Comparison of ENCODE assay signal across 23 cellular contexts in the genomic region with DNA sequence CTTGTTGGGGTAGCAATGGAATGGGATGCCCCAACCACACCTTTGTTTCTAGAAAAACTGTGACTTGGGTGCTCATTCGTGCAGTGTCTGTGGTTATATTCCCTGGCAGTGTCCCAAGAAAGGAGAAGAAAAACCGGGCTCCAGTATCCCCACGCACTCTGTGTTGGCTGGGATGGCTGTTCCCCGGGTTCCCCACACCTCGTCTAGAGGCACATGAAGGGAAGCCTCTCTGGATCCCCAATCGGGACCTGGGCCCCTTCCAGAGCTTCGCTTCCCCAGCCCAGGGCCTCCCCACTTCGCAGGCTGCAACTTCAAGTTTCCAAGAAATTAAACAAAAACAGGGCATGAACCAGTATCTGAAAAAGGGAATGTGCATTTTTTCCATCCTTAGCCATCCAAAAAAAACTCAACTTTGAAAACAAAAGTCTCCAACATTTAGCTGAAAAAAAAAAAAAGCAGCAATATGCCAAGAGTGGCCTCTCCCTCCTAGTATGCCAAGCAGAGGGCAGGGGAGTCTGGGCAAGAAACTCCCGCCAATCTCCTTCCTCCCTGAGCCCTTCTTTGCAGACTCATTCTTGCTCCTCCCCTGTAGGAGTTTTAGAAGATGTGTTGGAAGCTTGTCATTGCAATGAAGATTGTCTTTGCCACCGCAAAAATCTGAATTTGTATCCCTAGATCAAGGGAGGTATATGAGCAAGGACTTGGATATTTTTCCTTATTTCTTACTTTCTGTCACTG. TPM values are rescaled to one million over a fixed set of nuclear protein-coding genes. Genes with fewer than 3 reads are reported as not detected.
DNase-seq lines count a peak whose midpoint lies in the region; ATAC-seq and TF ChIP-seq lines count a peak whose summit lies in the region.
"Had no signal": no experiment of that assay in that cellular context is flagged by ENCODE, and none has a peak within 500 bp of the region (broad histone marks: within the 10 kb centered on the region; RNA-seq: fewer than 3 reads in every experiment).

No MANE protein-coding gene starts in this region.

- H3K4me3 Mint-ChIP-seq in chondrocyte (ENCODE audit: unreplicated experiment), result no peak overlapping the region
- H3K4me3 Mint-ChIP-seq: memory B cell had no signal

- no peak for TF ChIP-seq EP300 in ovary (IDR thresholded peaks at IDR 0.05)
- no peak for TF ChIP-seq EP300 in suprapubic skin (IDR thresholded peaks at IDR 0.05)

- TF ChIP-seq POLR2A in ovary (IDR thresholded peaks at IDR 0.05) (no peak), suprapubic skin (IDR thresholded peaks at IDR 0.05) (no peak)

- peaks cover 0 to 45% of the 10 kb centered on the region in 2 donors for H3K4me1 ChIP-seq in right atrium auricular region
- H3K4me1 ChIP-seq in ovary (ENCODE audit: insufficient read depth), result peaks cover 26% of the 10 kb centered on the region
- H3K4me1 ChIP-seq in suprapubic skin, result peaks cover 52% of the 10 kb centered on the region

- no peaks in the 10 kb centered on the region for H3K27me3 Mint-ChIP-seq in chondrocyte (ENCODE audit: low read depth)

- H3K9me3 ChIP-seq in right atrium auricular region, result no peaks in the 10 kb centered on the region
- no peaks in the 10 kb centered on the region for H3K9me3 ChIP-seq in ovary
- H3K9me3 ChIP-seq in suprapubic skin, result no peaks in the 10 kb centered on the region
- H3K9me3 ChIP-seq: HAP-1, right lobe of liver had no signal

- no peak overlapping the region for H3K4me3 ChIP-seq in right atrium auricular region
- H3K4me3 ChIP-seq in ovary, result no peak overlapping the region
- no peak overlapping the region for H3K4me3 ChIP-seq in suprapubic skin
- H3K4me3 ChIP-seq: HAP-1, heart left ventricle, neural progenitor cell, right lobe of liver, SK-N-MC had no signal

- DNase-seq in right atrium auricular region (ENCODE audit: low spot score) (no peak), left ventricle myocardium superior (no peak), chondrocyte (ENCODE audit: low spot score) (no peak), ovary (peak; percentile 44 to 66 (median 58)), NK-92 (lab: John Stamatoyannopoulos, UW; ENCODE audit: unreplicated experiment) (no peak), OCI-M1 (lab: John Stamatoyannopoulos, UW) (no peak), suprapubic skin (ENCODE audit: low spot score in 2 of 2) (no peak)
- DNase-seq: activated CD4-positive, alpha-beta T cell treated with anti-CD3 and anti-CD28 coated beads for 48 hours; activated gamma-delta T cell; CD4-positive, CD25-positive, alpha-beta regulatory T cell; heart left ventricle; NCI-H1092 treated with DMSO at 0.1 percent for 48 hours; NCI-H2107; NCI-H69; right lobe of liver; stimulated activated CD4-positive, alpha-beta T cell treated with anti-CD3 and anti-CD28 coated beads, Interleukin-2, amount 100 ng/mL, for 48 hours had no signal

- ATAC-seq in left ventricle myocardium superior, result no peak
- no peak for ATAC-seq in GM21423 (IDR thresholded peaks at IDR 0.05; ENCODE audit: unreplicated experiment)
- ATAC-seq: heart left ventricle, right lobe of liver had no signal

- intact Hi-C loops in left ventricle myocardium superior (cut with micrococcal nuclease), result no loop called here
- intact Hi-C loops in ovary (cut with DNase I), result loop anchor here in 2 of 4 donors (10.0 kb wide), 1 partner anchor 221 kb away; no protein-coding TSS in a partner anchor

- no peaks in the 10 kb centered on the region for H3K9me3 Mint-ChIP-seq in chondrocyte (ENCODE audit: low read depth)
- H3K9me3 Mint-ChIP-seq: memory B cell had no signal

- WGBS in ovary, 3 donors, result 12 to 25% (median 21%) methylated on average over 10 of the region's 10 CpGs
- WGBS in suprapubic skin, result 45% methylated on average over 10 of the region's 10 CpGs

- H3K27ac Mint-ChIP-seq in chondrocyte (ENCODE audit: unreplicated experiment), result peak overlapping the region; percentile 94
- H3K27ac Mint-ChIP-seq: CD4-positive, CD25-positive, alpha-beta regulatory T cell; memory B cell; neural progenitor cell had no signal

- H3K36me3 Mint-ChIP-seq in chondrocyte (ENCODE audit: low read depth), result peaks cover 6% of the 10 kb centered on the region
- H3K36me3 Mint-ChIP-seq: CD4-positive, CD25-positive, alpha-beta regulatory T cell; memory B cell; neural progenitor cell had no signal

- H3K36me3 ChIP-seq in right atrium auricular region (no peaks in the 10 kb centered on the region), ovary (no peaks in the 10 kb centered on the region), suprapubic skin (no peaks in the 10 kb centered on the region)
- H3K36me3 ChIP-seq: heart left ventricle, neural progenitor cell, right lobe of liver had no signal

- peaks cover 68% of the 10 kb centered on the region for H3K4me1 Mint-ChIP-seq in chondrocyte (ENCODE audit: low read depth)
- H3K4me1 Mint-ChIP-seq: CD4-positive, CD25-positive, alpha-beta regulatory T cell had no signal

- H3K27ac ChIP-seq in right atrium auricular region (peak overlapping the region; percentile 26 to 47), ovary (peak overlapping the region in 1 of 2 donors; percentile 81), suprapubic skin (no peak overlapping the region)
- H3K27ac ChIP-seq: HL-60, neural progenitor cell, right lobe of liver, SK-N-MC had no signal

- TF ChIP-seq CTCF in right atrium auricular region (IDR thresholded peaks at IDR 0.05), result no peak
- no peak for TF ChIP-seq CTCF in chondrocyte (IDR thresholded peaks at IDR 0.05)
- TF ChIP-seq CTCF in ovary (IDR thresholded peaks at IDR 0.05), result no peak
- TF ChIP-seq CTCF in suprapubic skin (IDR thresholded peaks at IDR 0.05), result no peak

- H3K27me3 ChIP-seq in right atrium auricular region, result no peaks in the 10 kb centered on the region
- H3K27me3 ChIP-seq in ovary, result no peaks in the 10 kb centered on the region
- H3K27me3 ChIP-seq in suprapubic skin, result peaks cover 13% of the 10 kb centered on the region
- H3K27me3 ChIP-seq: heart left ventricle, right lobe of liver had no signal

RNA-seq across cellular contexts. Expression of a gene that starts 2.4 kb away (rescaled TPM):
- 10 to 100 TPM; 39.7 to 44.4 TPM for total RNA-seq in right atrium auricular region
- total RNA-seq in left ventricle myocardium superior, result 42.4 TPM
- total RNA-seq in chondrocyte, result 320 to 433 TPM (median 426 TPM) in 3 replicates
- 100 to 1,000 TPM in 3 of 7 donors, 10 to 100 TPM in 4; 46.1 to 137 (median 96.3) TPM for total RNA-seq in ovary
- 10 to 100 TPM; 36.6 to 91.3 TPM for polyA plus RNA-seq in ovary
- 10 to 100 TPM; 14.3 to 53.0 (median 31.9) TPM for total RNA-seq in suprapubic skin
- total RNA-seq: A673 had no signal
- polyA plus RNA-seq: CD4-positive, CD25-positive, alpha-beta regulatory T cell had no signal

Comparison
In these comparisons a context has a peak if more than half of its experiments do, and no peak if none do; other contexts are left out.
1. DNase-seq: peak in ovary (5 of 5); none in right atrium auricular region (single experiment), left ventricle myocardium superior (single experiment), chondrocyte (single experiment), NK-92 (single experiment), OCI-M1 (single experiment) and suprapubic skin (0 of 2).